Comparison of ENCODE assay signal across 20 cellular contexts in genomic region chr14:21558703-21559063, GRCh38. TPM values are rescaled to one million over a fixed set of nuclear protein-coding genes. Genes with fewer than 3 reads are reported as not detected.
DNase-seq lines count a peak whose midpoint lies in the region; ATAC-seq, FAIRE-seq and TF ChIP-seq lines count a peak whose summit lies in the region.
"Had no signal": no experiment of that assay in that cellular context is flagged by ENCODE, and none has a peak within 500 bp of the region (broad histone marks: within the 10 kb centered on the region; RNA-seq: fewer than 3 reads in every experiment).

No MANE protein-coding gene starts in this region.

- H3K27ac Mint-ChIP-seq in HFFc6 (no peak overlapping the region), mesothelial cell of epicardium (peak overlapping the region; percentile 84)
- peak overlapping the region; percentile 69 for H3K27ac Mint-ChIP-seq in stimulated activated effector memory CD8-positive, alpha-beta T cell treated with anti-CD3 and anti-CD28 coated beads, Interleukin-12 subunit alpha, Interleukin-12 subunit beta, amount 100 ng/mL, for 72 hours

- H3K9me3 Mint-ChIP-seq in HFFc6 (no peaks in the 10 kb centered on the region), mesothelial cell of epicardium (no peaks in the 10 kb centered on the region)
- no peaks in the 10 kb centered on the region for H3K9me3 Mint-ChIP-seq in stimulated activated effector memory CD8-positive, alpha-beta T cell treated with anti-CD3 and anti-CD28 coated beads, Interleukin-12 subunit alpha, Interleukin-12 subunit beta, amount 100 ng/mL, for 72 hours
- H3K9me3 Mint-ChIP-seq: CD8-positive, alpha-beta memory T cell had no signal

- TF ChIP-seq CTCF in HFFc6 (IDR thresholded peaks at IDR 0.05) (no peak), mesothelial cell of epicardium (IDR thresholded peaks at IDR 0.05; ENCODE audit: unreplicated experiment) (no peak)

- FAIRE-seq in GM19239 (lab: Jason Lieb, UNC), result no peak

- H3K27me3 Mint-ChIP-seq in HFFc6 (ENCODE audit: insufficient read depth) (peaks cover 5% of the 10 kb centered on the region; the same call in 1 of the 2 replicates), mesothelial cell of epicardium (ENCODE audit: low read depth) (no peaks in the 10 kb centered on the region)
- H3K27me3 Mint-ChIP-seq: CD8-positive, alpha-beta memory T cell had no signal

- no peak for DNase-seq in HFFc6
- DNase-seq in amniotic epithelial cell (ENCODE audit: low read depth), result peak; percentile 27
- DNase-seq in mesothelial cell of epicardium (ENCODE audit: low spot score in 2 of 2, unreplicated experiment in 2 of 2), result no peak
- DNase-seq in stimulated activated effector memory CD8-positive, alpha-beta T cell treated with anti-CD3 and anti-CD28 coated beads, Interleukin-12 subunit alpha, Interleukin-12 subunit beta, amount 100 ng/mL, for 72 hours (ENCODE audit: low spot score in 2 of 2), result no peak
- DNase-seq in amygdala (lab: John Stamatoyannopoulos, UW), result no peak
- no peak for DNase-seq in GM19239 (ENCODE audit: insufficient read length, low spot score)
- DNase-seq in DMS114 treated with DMSO at 0.1 percent for 48 hours (lab: John Stamatoyannopoulos, UW; ENCODE audit: unreplicated experiment), result no peak
- DNase-seq: CD8-positive, alpha-beta memory T cell; DMS 273 treated with DMSO at 0.1 percent for 48 hours; EL; KG1; NCI-H1092 treated with DMSO at 0.1 percent for 48 hours; NCI-H1694; NCI-H2107; NCI-H345; NCI-H526 treated with DMSO at 0.1 percent for 48 hours; PC-3 had no signal

- H3K4me3 Mint-ChIP-seq in HFFc6, result peak overlapping the region; percentile 46; the same call in 1 of the 2 replicates
- peak overlapping the region; percentile 24 for H3K4me3 Mint-ChIP-seq in mesothelial cell of epicardium
- H3K4me3 Mint-ChIP-seq in stimulated activated effector memory CD8-positive, alpha-beta T cell treated with anti-CD3 and anti-CD28 coated beads, Interleukin-12 subunit alpha, Interleukin-12 subunit beta, amount 100 ng/mL, for 72 hours, result no peak overlapping the region
- H3K4me3 Mint-ChIP-seq: CD8-positive, alpha-beta memory T cell had no signal

- H3K4me1 Mint-ChIP-seq in HFFc6 (ENCODE audit: low read depth) (peaks cover 10% of the 10 kb centered on the region), mesothelial cell of epicardium (peaks cover 17% of the 10 kb centered on the region)
- peaks cover 6% of the 10 kb centered on the region for H3K4me1 Mint-ChIP-seq in stimulated activated effector memory CD8-positive, alpha-beta T cell treated with anti-CD3 and anti-CD28 coated beads, Interleukin-12 subunit alpha, Interleukin-12 subunit beta, amount 100 ng/mL, for 72 hours

- no peaks in the 10 kb centered on the region for H3K36me3 Mint-ChIP-seq in HFFc6 (ENCODE audit: low read depth)
- no peaks in the 10 kb centered on the region for H3K36me3 Mint-ChIP-seq in mesothelial cell of epicardium
- no peaks in the 10 kb centered on the region for H3K36me3 Mint-ChIP-seq in stimulated activated effector memory CD8-positive, alpha-beta T cell treated with anti-CD3 and anti-CD28 coated beads, Interleukin-12 subunit alpha, Interleukin-12 subunit beta, amount 100 ng/mL, for 72 hours
- H3K36me3 Mint-ChIP-seq: CD8-positive, alpha-beta memory T cell had no signal

- no peak for ATAC-seq in stimulated activated effector memory CD8-positive, alpha-beta T cell treated with anti-CD3 and anti-CD28 coated beads, Interleukin-12 subunit alpha, Interleukin-12 subunit beta, amount 100 ng/mL, for 72 hours

RNA-seq across cellular contexts. Expression of gene OR10G3, which starts 21.2 kb away (rescaled TPM):
- not detected for total RNA-seq in HFFc6 (2021; fragmentation: NEBNext Ultra II Directional; extraction: Animal tissue kit (Norgen Biotek cat#: 25700))
- total RNA-seq in mesothelial cell of epicardium, result not detected in 3 replicates
- total RNA-seq: CD8-positive, alpha-beta memory T cell; HT1080; M059J; PC-3; SK-MEL-5 had no signal

RNA-seq across cellular contexts. Expression of gene SALL2, which starts 32.5 kb away (rescaled TPM):
- total RNA-seq in HFFc6 (2021; fragmentation: NEBNext Ultra II Directional; extraction: Animal tissue kit (Norgen Biotek cat#: 25700)), result 1 to 10 TPM in 3 of 6 experiments, under 1 TPM in 3; 0.51 to 2.0 (median 0.99) TPM
- total RNA-seq in mesothelial cell of epicardium, result 44.6 to 45.2 TPM (median 45.2 TPM) in 3 replicates

RNA-seq across cellular contexts. Expression of gene METTL3, which starts 47.5 kb away (rescaled TPM):
- total RNA-seq in HFFc6 (2021; fragmentation: NEBNext Ultra II Directional; extraction: Animal tissue kit (Norgen Biotek cat#: 25700)), result 10 to 100 TPM; 28.8 to 37.5 (median 30.3) TPM
- total RNA-seq in mesothelial cell of epicardium, result 68.1 to 74.4 TPM (median 69.0 TPM) in 3 replicates

Comparison
In these comparisons a context has a peak if more than half of its experiments do, and no peak if none do; other contexts are left out.
1. RNA of gene SALL2, which starts 32.5 kb away (total RNA-seq): 44.6 to 45.2 TPM in mesothelial cell of epicardium; 0.51 to 2.0 TPM in HFFc6; every median in the first group is over 10 times any median in the second.